Comparison of ENCODE assay signal across 8 cellular contexts in the genomic region with DNA sequence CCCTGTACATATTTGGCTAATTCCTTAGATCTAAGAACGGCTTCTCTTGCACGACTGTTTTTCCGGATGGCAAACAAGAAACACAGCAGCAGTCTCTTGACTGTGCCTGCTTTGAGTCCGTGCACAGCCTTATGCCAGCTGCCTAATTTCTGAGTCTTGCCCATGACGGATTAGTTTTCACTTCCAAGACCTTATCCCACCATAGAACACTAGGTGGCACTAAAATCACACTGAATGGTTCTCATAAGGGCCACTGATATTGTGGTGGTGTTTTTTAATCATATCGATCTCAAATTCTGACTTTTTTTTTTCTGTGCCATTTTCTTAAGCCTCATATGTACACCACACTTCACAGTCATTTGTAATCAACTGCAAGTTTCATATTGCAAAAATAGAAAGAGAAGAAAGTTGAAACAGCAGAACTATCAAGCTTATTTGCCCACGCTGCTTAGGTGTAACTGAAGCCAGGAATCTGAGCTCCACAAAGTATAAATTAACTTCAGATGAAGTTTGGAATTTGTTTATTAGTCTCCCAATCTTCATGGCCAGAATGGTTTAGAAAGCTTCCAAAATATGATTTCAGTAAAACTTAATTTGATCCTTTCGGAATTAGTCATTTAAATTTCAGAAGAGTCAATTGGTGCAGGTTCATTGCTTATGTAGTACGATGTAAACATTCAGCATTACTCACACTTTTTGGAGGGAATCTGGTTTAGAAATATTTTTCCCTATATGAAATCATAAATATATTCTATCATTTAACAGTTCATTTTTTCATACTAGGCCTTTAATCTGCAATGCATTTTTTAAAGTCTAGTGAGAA. TPM values are rescaled to one million over a fixed set of nuclear protein-coding genes. Genes with fewer than 3 reads are reported as not detected.
DNase-seq lines count a peak whose midpoint lies in the region; ATAC-seq, FAIRE-seq and TF ChIP-seq lines count a peak whose summit lies in the region.

No MANE protein-coding gene starts in this region.

- ATAC-seq in GM19468 (IDR thresholded peaks at IDR 0.05; ENCODE audit: extremely low read depth, unreplicated experiment) (peak; percentile 90), HG03442 (IDR thresholded peaks at IDR 0.05; ENCODE audit: unreplicated experiment) (peak; percentile 99)

- H3K4me1 ChIP-seq in small intestine (ENCODE audit: control insufficient read depth in 2 of 2, insufficient read depth in 1 of 2, low read depth in 1 of 2, low read length in 1 of 2): no peaks in the 10 kb centered on the region

- CTCF ChIA-PET in activated CD4-positive, alpha-beta T cell treated with anti-CD3 and anti-CD28 coated beads, Interleukin-2, amount 10 ng/mL, durations not matched to agents 7 days and 5 days (lab: Charles Lee): interaction anchor here (0.7 kb wide), 2 partner anchors 398 to 1577 kb away, joined by 4 read pairs; no protein-coding TSS in a partner anchor

- no peak overlapping the region for H3K27ac ChIP-seq in small intestine (ENCODE audit: low read depth in 1 of 2, low read length in 1 of 2)

- no peak overlapping the region for H3K27ac Mint-ChIP-seq in activated CD4-positive, alpha-beta T cell treated with anti-CD3 and anti-CD28 coated beads, Interleukin-2, amount 10 ng/mL, durations not matched to agents 7 days and 5 days

- H3K4me3 ChIP-seq in astrocyte of the spinal cord (ENCODE audit: low read depth, low read length) (no peak overlapping the region), small intestine (ENCODE audit: low read depth in 1 of 2, low read length in 2 of 2) (no peak overlapping the region)

- H3K27me3 ChIP-seq in small intestine (ENCODE audit: control insufficient read depth in 2 of 2, insufficient read depth in 2 of 2, low read length in 2 of 2): peaks cover 0 to 2% of the 10 kb centered on the region in 2 donors

- no peaks in the 10 kb centered on the region for H3K9me3 Mint-ChIP-seq in activated CD4-positive, alpha-beta T cell treated with anti-CD3 and anti-CD28 coated beads, Interleukin-2, amount 10 ng/mL, durations not matched to agents 7 days and 5 days

- H3K36me3 Mint-ChIP-seq in activated CD4-positive, alpha-beta T cell treated with anti-CD3 and anti-CD28 coated beads, Interleukin-2, amount 10 ng/mL, durations not matched to agents 7 days and 5 days (ENCODE audit: low read depth): no peaks in the 10 kb centered on the region

- no peaks in the 10 kb centered on the region for H3K27me3 Mint-ChIP-seq in activated CD4-positive, alpha-beta T cell treated with anti-CD3 and anti-CD28 coated beads, Interleukin-2, amount 10 ng/mL, durations not matched to agents 7 days and 5 days

- POLR2A ChIA-PET in activated CD4-positive, alpha-beta T cell treated with anti-CD3 and anti-CD28 coated beads, Interleukin-2, amount 10 ng/mL, durations not matched to agents 7 days and 5 days (lab: Charles Lee): no interaction called here

- in situ Hi-C loops in astrocyte of the spinal cord (cut with HindIII; ENCODE audit: low sequenced_read_pairs): no loop called here

- no peaks in the 10 kb centered on the region for H3K4me1 Mint-ChIP-seq in activated CD4-positive, alpha-beta T cell treated with anti-CD3 and anti-CD28 coated beads, Interleukin-2, amount 10 ng/mL, durations not matched to agents 7 days and 5 days

- H3K9me3 ChIP-seq in small intestine (ENCODE audit: control insufficient read depth, low read depth): no peaks in the 10 kb centered on the region

- 29 to 32% (median 29%) methylated on average over 9 of the region's 9 CpGs for WGBS in small intestine, 3 donors

- peak; percentile 74 for TF ChIP-seq CTCF in astrocyte of the spinal cord (IDR thresholded peaks at IDR 0.05; ENCODE audit: low read depth, low read length)

- H3K36me3 ChIP-seq in small intestine (ENCODE audit: control insufficient read depth in 2 of 2, insufficient read depth in 2 of 2, low read length in 2 of 2): no peaks in the 10 kb centered on the region

- FAIRE-seq in small intestine (lab: Jason Lieb, UNC): no peak

- DNase-seq in activated CD4-positive, alpha-beta T cell treated with anti-CD3 and anti-CD28 coated beads, Interleukin-2, amount 10 ng/mL, durations not matched to agents 7 days and 5 days: peak; percentile 46
- no peak for DNase-seq in activated CD4-positive, alpha-beta T cell treated with anti-CD3 and anti-CD28 coated beads, Interleukin-2, amount 50 U/mL, for 1 hour
- DNase-seq in NCI-H524 treated with DMSO at 0.1 percent for 48 hours (lab: John Stamatoyannopoulos, UW) (peak; percentile 57), astrocyte of the spinal cord (ENCODE audit: low read depth, low spot score) (peak; percentile 74), iPS-NIHi7 (ENCODE audit: extremely low spot score) (peak; percentile 46), small intestine (peak; percentile 42)

- no peak overlapping the region for H3K4me3 Mint-ChIP-seq in activated CD4-positive, alpha-beta T cell treated with anti-CD3 and anti-CD28 coated beads, Interleukin-2, amount 10 ng/mL, durations not matched to agents 7 days and 5 days

RNA-seq across cellular contexts. Expression of gene SCN7A, which starts 45.5 kb away (rescaled TPM):
- total RNA-seq in activated CD4-positive, alpha-beta T cell treated with anti-CD3 and anti-CD28 coated beads, Interleukin-2, amount 10 ng/mL, durations not matched to agents 7 days and 5 days: not detected
- polyA plus RNA-seq in small intestine: 1 to 10 TPM in 1 of 3 donors, under 1 TPM in 1, not detected in 1; 0.27 to 3.2 TPM
